26 cellular contexts compared by ENCODE assay signal in the genomic region with DNA sequence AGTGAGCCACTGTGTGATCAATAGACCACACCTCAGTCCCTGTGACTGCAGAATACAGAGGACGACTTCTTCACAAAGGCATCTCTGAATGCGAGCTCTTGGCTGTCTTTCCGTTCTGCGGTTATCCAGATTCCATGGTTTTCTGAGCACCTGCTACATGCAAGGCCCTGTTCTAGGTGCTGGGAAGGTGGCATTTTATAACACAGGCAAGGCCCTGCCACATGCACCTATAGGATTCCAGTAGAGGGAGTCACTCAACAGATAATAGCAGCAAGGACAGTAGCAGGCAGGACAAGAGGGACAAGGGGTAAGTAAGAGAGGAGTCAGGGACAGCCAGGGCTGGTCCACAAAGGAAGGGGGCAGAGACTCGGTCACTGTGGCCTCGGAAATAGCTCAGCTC. TPM values are rescaled to one million over a fixed set of nuclear protein-coding genes. Genes with fewer than 3 reads are reported as not detected.
DNase-seq lines count a peak whose midpoint lies in the region; ATAC-seq, FAIRE-seq and TF ChIP-seq lines count a peak whose summit lies in the region.
"Had no signal": no experiment of that assay in that cellular context is flagged by ENCODE, and none has a peak within 500 bp of the region (broad histone marks: within the 10 kb centered on the region; RNA-seq: fewer than 3 reads in every experiment).

No MANE protein-coding gene starts in this region.

- FAIRE-seq in H1 (lab: Jason Lieb, UNC): no peak

- H3K4me3 Mint-ChIP-seq in GM23338 (no peak overlapping the region), neural progenitor cell (no peak overlapping the region)
- no peak overlapping the region for H3K4me3 Mint-ChIP-seq in activated CD4-positive, alpha-beta T cell treated with anti-CD3 and anti-CD28 coated beads, Interleukin-2, amount 10 ng/mL, durations not matched to agents 7 days and 5 days
- H3K4me3 Mint-ChIP-seq: CD4-positive, alpha-beta T cell; nephron progenitor cell; stimulated activated effector memory CD8-positive, alpha-beta T cell treated with anti-CD3 and anti-CD28 coated beads, Interleukin-12 subunit alpha, Interleukin-12 subunit beta, amount 100 ng/mL, for 72 hours had no signal

- no peak overlapping the region for H4K5ac ChIP-seq in H1 (ENCODE audit: insufficient read length, low read depth, low read length)

- H4K91ac ChIP-seq in H1 (replicated peaks; ENCODE audit: insufficient read length, low read length): no peak overlapping the region

- H3K4me2 ChIP-seq in GM23338: no peak overlapping the region
- no peak overlapping the region for H3K4me2 ChIP-seq in MM.1S (ENCODE audit: low read depth, low read length)
- H3K4me2 ChIP-seq in H1 (ENCODE audit: insufficient read depth in 1 of 2, low read depth in 2 of 2, low read length in 2 of 2): no peak overlapping the region
- H3K4me2 ChIP-seq in neural progenitor cell: no peak overlapping the region

- H2BK5ac ChIP-seq in H1 (ENCODE audit: low read depth, low read length): no peak overlapping the region

- H3K27me3 Mint-ChIP-seq in GM23338 (ENCODE audit: insufficient read depth, low read depth, poor library complexity) (peaks cover 3% of the 10 kb centered on the region), neural progenitor cell (ENCODE audit: insufficient read depth, low read depth) (no peaks in the 10 kb centered on the region)
- no peaks in the 10 kb centered on the region for H3K27me3 Mint-ChIP-seq in activated CD4-positive, alpha-beta T cell treated with anti-CD3 and anti-CD28 coated beads, Interleukin-2, amount 10 ng/mL, durations not matched to agents 7 days and 5 days
- H3K27me3 Mint-ChIP-seq: CD4-positive, alpha-beta T cell had no signal

- POLR2A ChIA-PET in H1 (lab: Charles Lee; ENCODE audit: partially characterized antibody): interaction anchor here (0.6 to 0.7 kb wide), 2 partner anchors 217 to 272 kb away, joined by 3 read pairs; no protein-coding TSS in a partner anchor
- POLR2A ChIA-PET in activated CD4-positive, alpha-beta T cell treated with anti-CD3 and anti-CD28 coated beads, Interleukin-2, amount 10 ng/mL, durations not matched to agents 7 days and 5 days (lab: Charles Lee): no interaction called here

- H3K23ac ChIP-seq in H1 (ENCODE audit: insufficient read length): no peak overlapping the region

- peak; percentile 9 to 42; a peak in 2 of 4 replicates for TF ChIP-seq CTCF in GM23338 (conservative IDR thresholded peaks at IDR 0.05; ENCODE audit: low read depth in 2 of 2)
- TF ChIP-seq CTCF in MM.1S (IDR thresholded peaks at IDR 0.05; ENCODE audit: low read length): 0 out of 2 replicates have a peak, but pooled peaks have one; percentile 5
- TF ChIP-seq CTCF in H1 (IDR thresholded peaks at IDR 0.05; ENCODE audit: control extremely low read depth in 1 of 3, insufficient read depth in 1 of 3, low read depth in 1 of 3, low read length in 3 of 3): peak in 2 of 3 experiments; percentile 20 to 35; a peak in 2 of 4 replicates
- peak; percentile 26 for TF ChIP-seq CTCF in neural progenitor cell (IDR thresholded peaks at IDR 0.05)

- no peak overlapping the region for H2BK20ac ChIP-seq in H1 (ENCODE audit: low read length)

- peaks cover 8% of the 10 kb centered on the region for H3K79me1 ChIP-seq in H1 (ENCODE audit: low read depth, low read length)

- H3K4me3 ChIP-seq in GM23338 (no peak overlapping the region), MM.1S (ENCODE audit: low read length) (no peak overlapping the region), H1 (ENCODE audit: extremely low read depth in 1 of 4, insufficient read depth in 2 of 4, low read depth in 3 of 4, low read length in 4 of 4) (no peak overlapping the region), neural progenitor cell (no peak overlapping the region)
- H3K4me3 ChIP-seq: adrenal gland, coronary artery, MG63, Peyer's patch, SK-N-MC had no signal

- TF ChIP-seq POLR2A in H1 (IDR thresholded peaks at IDR 0.05; ENCODE audit: control extremely low read depth in 1 of 2, low read depth in 2 of 2, low read length in 2 of 2): no peak

- H3K79me2 ChIP-seq in GM23338 (replicated peaks; ENCODE audit: insufficient read depth) (peaks cover 83% of the 10 kb centered on the region), MM.1S (ENCODE audit: low read length) (peaks cover 89% of the 10 kb centered on the region), H1 (ENCODE audit: control insufficient read depth in 1 of 2, insufficient read depth in 2 of 2, low read length in 2 of 2) (peaks cover 8 to 37% of the 10 kb centered on the region in 2 experiments; a peak in 3 of 4 replicates), neural progenitor cell (ENCODE audit: low read depth) (peaks cover 23% of the 10 kb centered on the region)

- H3K36me3 ChIP-seq in GM23338 (ENCODE audit: insufficient read depth) (peaks cover 46% of the 10 kb centered on the region), MM.1S (replicated peaks; ENCODE audit: insufficient read depth, low read length) (peaks cover 19% of the 10 kb centered on the region), H1 (ENCODE audit: control insufficient read depth in 2 of 4, insufficient read depth in 4 of 4, low read length in 3 of 4) (peaks cover 15 to 47% (median 32%) of the 10 kb centered on the region in 4 experiments; a peak in 7 of 8 replicates), neural progenitor cell (no peaks in the 10 kb centered on the region)

- no peak overlapping the region for H3K18ac ChIP-seq in H1 (ENCODE audit: extremely low read depth, low read length)

- H3K36me3 Mint-ChIP-seq in GM23338 (ENCODE audit: low read depth) (peaks cover 67% of the 10 kb centered on the region), neural progenitor cell (peaks cover 22% of the 10 kb centered on the region)
- H3K36me3 Mint-ChIP-seq in activated CD4-positive, alpha-beta T cell treated with anti-CD3 and anti-CD28 coated beads, Interleukin-2, amount 10 ng/mL, durations not matched to agents 7 days and 5 days (ENCODE audit: low read depth): peaks cover 27% of the 10 kb centered on the region

- no peak overlapping the region for H3K14ac ChIP-seq in H1 (ENCODE audit: insufficient read length)

- no peak overlapping the region for H4K8ac ChIP-seq in H1 (ENCODE audit: extremely low read depth, insufficient read depth, low read length)

- WGBS in H1 (ENCODE audit: extremely low coverage in 1 of 2, insufficient coverage in 1 of 2, insufficient read length in 1 of 2, insufficient replicate concordance in 2 of 2, low coverage in 1 of 2, low lambda C conversion rate in 2 of 2, missing lambda C conversion rate in 1 of 2), 2 experiments: 89% methylated on average over 6 of the region's 6 CpGs; no CpG with 5 or more reads in 1 of the 2 experiments

- DNase-seq in GM23338 (ENCODE audit: low spot score) (no peak), MM.1S (no peak), H1 (ENCODE audit: low read depth in 1 of 2, low spot score in 2 of 2) (no peak), neural progenitor cell (ENCODE audit: low spot score) (no peak), iPS-NIHi7 (ENCODE audit: extremely low spot score) (no peak)
- no peak for DNase-seq in activated CD4-positive, alpha-beta T cell treated with anti-CD3 and anti-CD28 coated beads, Interleukin-2, amount 10 ng/mL, durations not matched to agents 7 days and 5 days
- DNase-seq: activated gamma-delta T cell treated with Interleukin-2 at 50 U/mL for 16 hours; activated T-cell treated with anti-CD3 and anti-CD28 coated beads, Interleukin-2, amount 50 U/mL, for 1 hour; CD4-positive, alpha-beta T cell; GDM1; head of caudate nucleus; MG63; midbrain; NCI-H146; NCI-H2171; NCI-H524 treated with DMSO at 0.1 percent for 48 hours; nephron progenitor cell; Peyer's patch; posterior cingulate gyrus; stimulated activated CD4-positive, alpha-beta T cell treated with anti-CD3 and anti-CD28 coated beads, Interleukin-2, amount 100 ng/mL, for 24 hours had no signal

- H3K56ac ChIP-seq in H1 (replicated peaks; ENCODE audit: insufficient read length, low read depth, low read length): no peak overlapping the region

- H3K4me1 ChIP-seq in GM23338 (ENCODE audit: insufficient read depth): no peaks in the 10 kb centered on the region
- H3K4me1 ChIP-seq in MM.1S (ENCODE audit: low read length): no peaks in the 10 kb centered on the region
- peaks cover 0 to 4% (median 1%) of the 10 kb centered on the region in 4 experiments; a peak in 2 of 7 replicates for H3K4me1 ChIP-seq in H1 (replicated peaks in 1 of 4; ENCODE audit: control insufficient read depth in 3 of 4, insufficient read depth in 4 of 4, low read length in 3 of 4)
- no peaks in the 10 kb centered on the region for H3K4me1 ChIP-seq in neural progenitor cell

- H2BK12ac ChIP-seq in H1 (ENCODE audit: low read depth, low read length): no peak overlapping the region

- no peaks in the 10 kb centered on the region for H3K9me3 ChIP-seq in MM.1S (replicated peaks; ENCODE audit: insufficient read depth, low read length)
- H3K9me3 ChIP-seq in H1 (ENCODE audit: insufficient read depth in 2 of 2, low read depth in 1 of 2, low read length in 1 of 2): no peaks in the 10 kb centered on the region
- H3K9me3 ChIP-seq in neural progenitor cell (ENCODE audit: low read depth): no peaks in the 10 kb centered on the region
- H3K9me3 ChIP-seq: adrenal gland, MG63, Peyer's patch had no signal

- H3K9me3 Mint-ChIP-seq in GM23338: no peaks in the 10 kb centered on the region
- no peaks in the 10 kb centered on the region for H3K9me3 Mint-ChIP-seq in neural progenitor cell
- H3K9me3 Mint-ChIP-seq in activated CD4-positive, alpha-beta T cell treated with anti-CD3 and anti-CD28 coated beads, Interleukin-2, amount 10 ng/mL, durations not matched to agents 7 days and 5 days: no peaks in the 10 kb centered on the region
- H3K9me3 Mint-ChIP-seq: CD4-positive, alpha-beta T cell; nephron progenitor cell; stimulated activated effector memory CD8-positive, alpha-beta T cell treated with anti-CD3 and anti-CD28 coated beads, Interleukin-12 subunit alpha, Interleukin-12 subunit beta, amount 100 ng/mL, for 72 hours had no signal

- CTCF ChIA-PET in H1 (lab: Charles Lee; ENCODE audit: partially characterized antibody): interaction anchor here (0.7 to 4.4 kb wide), 14 partner anchors 9 to 343 kb away, joined by 3 to 19 read pairs (median 5); no protein-coding TSS in a partner anchor
- CTCF ChIA-PET in activated CD4-positive, alpha-beta T cell treated with anti-CD3 and anti-CD28 coated beads, Interleukin-2, amount 10 ng/mL, durations not matched to agents 7 days and 5 days (lab: Charles Lee): no interaction called here

- no peaks in the 10 kb centered on the region for H3K23me2 ChIP-seq in H1 (ENCODE audit: low read depth, low read length)

- peak; percentile 44 to 58 for TF ChIP-seq RAD21 in H1 (IDR thresholded peaks at IDR 0.05 in 1 of 2, conservative IDR thresholded peaks at IDR 0.05 in 1 of 2; ENCODE audit: low read depth in 2 of 2, low read length in 2 of 2)

- no peak overlapping the region for H3K27ac ChIP-seq in GM23338 (ENCODE audit: low read depth)
- no peak overlapping the region for H3K27ac ChIP-seq in MM.1S (ENCODE audit: low read length)
- H3K27ac ChIP-seq in H1 (ENCODE audit: low read depth, low read length): no peak overlapping the region
- no peak overlapping the region for H3K27ac ChIP-seq in neural progenitor cell
- H3K27ac ChIP-seq: Peyer's patch, SK-N-MC had no signal

- H3K4ac ChIP-seq in H1 (replicated peaks; ENCODE audit: insufficient read length, low read depth, low read length): no peak overlapping the region

- H3F3A ChIP-seq in GM23338 (replicated peaks; ENCODE audit: low read depth) (no peaks in the 10 kb centered on the region), MM.1S (ENCODE audit: insufficient read depth, low read length) (no peaks in the 10 kb centered on the region), neural progenitor cell (ENCODE audit: low read depth) (no peaks in the 10 kb centered on the region)

- no peak overlapping the region for H2AK5ac ChIP-seq in H1 (ENCODE audit: low read depth, low read length)

- H2AFZ ChIP-seq in GM23338 (no peak overlapping the region), MM.1S (ENCODE audit: low read length) (no peak overlapping the region), H1 (ENCODE audit: low read length) (no peak overlapping the region), neural progenitor cell (replicated peaks) (no peak overlapping the region)

- no peak overlapping the region for H2BK120ac ChIP-seq in H1 (replicated peaks; ENCODE audit: low read depth, low read length)

- peak overlapping the region; percentile 8; the same call in 1 of the 2 replicates for H3K27ac Mint-ChIP-seq in GM23338
- no peak overlapping the region for H3K27ac Mint-ChIP-seq in neural progenitor cell
- no peak overlapping the region for H3K27ac Mint-ChIP-seq in activated CD4-positive, alpha-beta T cell treated with anti-CD3 and anti-CD28 coated beads, Interleukin-2, amount 10 ng/mL, durations not matched to agents 7 days and 5 days
- H3K27ac Mint-ChIP-seq: CD4-positive, alpha-beta T cell; stimulated activated effector memory CD8-positive, alpha-beta T cell treated with anti-CD3 and anti-CD28 coated beads, Interleukin-12 subunit alpha, Interleukin-12 subunit beta, amount 100 ng/mL, for 72 hours had no signal

- H3K27me3 ChIP-seq in GM23338 (ENCODE audit: insufficient read depth) (no peaks in the 10 kb centered on the region), MM.1S (replicated peaks; ENCODE audit: insufficient read depth, low read length) (no peaks in the 10 kb centered on the region), H1 (replicated peaks in 1 of 4; ENCODE audit: control insufficient read depth in 3 of 4, extremely low read depth in 1 of 4, insufficient read depth in 3 of 4, low read length in 3 of 4) (no peaks in the 10 kb centered on the region), neural progenitor cell (no peaks in the 10 kb centered on the region)
- H3K27me3 ChIP-seq: adrenal gland, MG63, Peyer's patch had no signal

- ATAC-seq in GM23338 (peak; percentile 30; the same call in 2 of the 3 replicates), GM21515 (IDR thresholded peaks at IDR 0.05; ENCODE audit: unreplicated experiment) (no peak)
- ATAC-seq: activated CD4-positive, CD25-positive, alpha-beta regulatory T cell treated with anti-CD3 and anti-CD28 coated beads, Interleukin-2, amount 50 U/mL, for 24 hours; stimulated activated effector memory CD8-positive, alpha-beta T cell treated with anti-CD3 and anti-CD28 coated beads, Interleukin-12 subunit alpha, Interleukin-12 subunit beta, amount 100 ng/mL, for 72 hours had no signal

- H3K4me1 Mint-ChIP-seq in GM23338: peaks cover 14% of the 10 kb centered on the region
- H3K4me1 Mint-ChIP-seq in neural progenitor cell: no peaks in the 10 kb centered on the region
- peaks cover 11% of the 10 kb centered on the region for H3K4me1 Mint-ChIP-seq in activated CD4-positive, alpha-beta T cell treated with anti-CD3 and anti-CD28 coated beads, Interleukin-2, amount 10 ng/mL, durations not matched to agents 7 days and 5 days
- H3K4me1 Mint-ChIP-seq: nephron progenitor cell had no signal

- no peak overlapping the region for H2BK15ac ChIP-seq in H1 (ENCODE audit: low read length)

- H3K9me2 ChIP-seq in GM23338 (ENCODE audit: insufficient read depth) (no peaks in the 10 kb centered on the region), MM.1S (replicated peaks; ENCODE audit: insufficient read depth, low read length) (no peaks in the 10 kb centered on the region)

- TF ChIP-seq EP300 in H1 (IDR thresholded peaks at IDR 0.05; ENCODE audit: borderline replicate concordance in 1 of 2, low read depth in 2 of 2, low read length in 2 of 2): no peak

- H3K9ac ChIP-seq in MM.1S (ENCODE audit: low read length) (no peak overlapping the region), H1 (replicated peaks in 1 of 4; ENCODE audit: extremely low read depth in 1 of 4, low read depth in 3 of 4, low read length in 3 of 4) (no peak overlapping the region), neural progenitor cell (no peak overlapping the region)

- H4K20me1 ChIP-seq in GM23338 (replicated peaks; ENCODE audit: insufficient read depth) (peaks cover 44% of the 10 kb centered on the region), MM.1S (ENCODE audit: insufficient read depth, low read length) (peaks cover 28% of the 10 kb centered on the region), H1 (replicated peaks in 1 of 2; ENCODE audit: control insufficient read depth in 1 of 2, insufficient read depth in 2 of 2, low read length in 2 of 2) (peaks cover 10 to 25% of the 10 kb centered on the region in 2 experiments), neural progenitor cell (ENCODE audit: low read depth) (peaks cover 39% of the 10 kb centered on the region)

RNA-seq across cellular contexts. Expression of gene URB1, which starts 9.0 kb away (rescaled TPM):
- total RNA-seq in GM23338 (2014; rRNA removed; shearing (Covaris generic)): 42.2 and 44.1 TPM in 2 replicates
- 6.8 and 7.7 TPM in 2 replicates for polyA plus RNA-seq in GM23338 (2016; fragmentation: Nextera tagmentation; extraction: Ambion mirVana)
- total RNA-seq in H1 (2021; fragmentation: NEBNext Ultra II Directional; extraction: Animal tissue kit (Norgen Biotek cat#: 25700)): 28.2 and 28.9 TPM in 2 replicates
- polyA plus RNA-seq in H1 (2011; rRNA removed): 8.1 and 10.1 TPM in 2 replicates
- 8.1 TPM for polyA plus RNA-seq in H1 (2011; cell fraction: cytosol; rRNA removed)
- polyA plus RNA-seq in H1 (2011; cell fraction: nucleus; rRNA removed): 19.7 TPM
- polyA plus RNA-seq in H1 (2012, experiment 1 of 2): 13.8 to 16.7 TPM (median 15.8 TPM) in 4 replicates
- 6.4 TPM for polyA plus RNA-seq in H1 (2012, experiment 2 of 2)
- polyA plus RNA-seq in H1 (2013, experiment 1 of 2): 10.6 TPM
- polyA plus RNA-seq in H1 (2013, experiment 2 of 2): 9.4 TPM
- 31.1 and 35.5 TPM in 2 replicates for polyA minus RNA-seq in H1 (2011; rRNA and poly(A)+ RNA removed)
- 20.4 TPM for polyA minus RNA-seq in H1 (2011; cell fraction: cytosol; rRNA and poly(A)+ RNA removed)
- polyA minus RNA-seq in H1 (2011; cell fraction: nucleus; rRNA and poly(A)+ RNA removed): 29.3 TPM
- total RNA-seq in neural progenitor cell (ENCODE audit: low replicate concordance): 7.7 and 12.2 TPM in 2 replicates
- 10 to 100 TPM; 16.3 to 16.9 TPM for total RNA-seq in activated CD4-positive, alpha-beta T cell treated with anti-CD3 and anti-CD28 coated beads, Interleukin-2, amount 10 ng/mL, durations not matched to agents 7 days and 5 days

RNA-seq across cellular contexts. Expression of gene EVA1C, which starts 28.7 kb away (rescaled TPM):
- total RNA-seq in GM23338 (2014; rRNA removed; shearing (Covaris generic)): 3.8 and 6.9 TPM in 2 replicates
- polyA plus RNA-seq in GM23338 (2016; fragmentation: Nextera tagmentation; extraction: Ambion mirVana) (3.9 and 4.6 TPM in 2 replicates), H1 (2011; rRNA removed) (1.9 and 2.6 TPM in 2 replicates)
- total RNA-seq in H1 (2021; fragmentation: NEBNext Ultra II Directional; extraction: Animal tissue kit (Norgen Biotek cat#: 25700)): 3.6 and 4.3 TPM in 2 replicates
- 1.9 TPM for polyA plus RNA-seq in H1 (2011; cell fraction: cytosol; rRNA removed)
- 2.6 TPM for polyA plus RNA-seq in H1 (2011; cell fraction: nucleus; rRNA removed)
- 4.8 to 6.3 TPM (median 6.1 TPM) in 4 replicates for polyA plus RNA-seq in H1 (2012, experiment 1 of 2)
- polyA plus RNA-seq in H1 (2012, experiment 2 of 2): 4.0 TPM
- 2.7 TPM for polyA plus RNA-seq in H1 (2013, experiment 1 of 2)
- 2.5 TPM for polyA plus RNA-seq in H1 (2013, experiment 2 of 2)
- 2.7 and 6.4 TPM in 2 replicates for polyA minus RNA-seq in H1 (2011; rRNA and poly(A)+ RNA removed)
- 1.3 TPM for polyA minus RNA-seq in H1 (2011; cell fraction: cytosol; rRNA and poly(A)+ RNA removed)
- polyA minus RNA-seq in H1 (2011; cell fraction: nucleus; rRNA and poly(A)+ RNA removed): 5.2 TPM
- total RNA-seq in neural progenitor cell (ENCODE audit: low replicate concordance): 0.56 and 1.2 TPM in 2 replicates
- total RNA-seq in activated CD4-positive, alpha-beta T cell treated with anti-CD3 and anti-CD28 coated beads, Interleukin-2, amount 10 ng/mL, durations not matched to agents 7 days and 5 days: 1 to 10 TPM; 4.8 to 5.4 TPM
